In the genomic region with DNA sequence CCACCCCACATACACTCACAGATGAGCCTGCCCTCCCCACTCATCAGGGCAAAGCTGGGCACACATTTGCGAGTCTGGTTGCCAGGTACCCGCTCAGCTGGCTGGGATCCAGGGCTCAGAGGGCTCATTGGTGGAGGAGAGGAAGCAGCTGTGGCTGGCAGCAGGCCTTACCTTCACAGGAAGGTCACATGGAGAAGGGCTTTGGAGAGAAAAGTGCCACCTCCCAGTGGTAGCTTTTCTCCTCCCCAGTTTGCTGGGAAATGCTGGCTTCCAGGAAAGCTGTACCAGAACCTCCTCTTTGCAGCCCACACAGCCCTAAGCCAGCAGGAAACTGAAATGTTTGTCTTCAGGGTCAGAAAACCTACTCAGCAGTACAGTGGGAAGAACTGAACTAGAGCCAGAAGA, we compare ENCODE assay signal across 2 cellular contexts.
TF ChIP-seq lines count a peak whose summit lies in the region.

No MANE protein-coding gene starts in this region.

TF ChIP-seq in liver, 16 proteins besides CTCF, POLR2A, EP300 and RAD21 (continued from another document):
- TF ChIP-seq EGR1 (IDR thresholded peaks at IDR 0.05; ENCODE audit: low read depth in 2 of 2): peak in 1 of 2 donors; percentile 73
- TF ChIP-seq ZBTB33 (IDR thresholded peaks at IDR 0.05): no peak
- TF ChIP-seq TAF1 (conservative IDR thresholded peaks at IDR 0.05): no peak
- TF ChIP-seq, protein P1, sequence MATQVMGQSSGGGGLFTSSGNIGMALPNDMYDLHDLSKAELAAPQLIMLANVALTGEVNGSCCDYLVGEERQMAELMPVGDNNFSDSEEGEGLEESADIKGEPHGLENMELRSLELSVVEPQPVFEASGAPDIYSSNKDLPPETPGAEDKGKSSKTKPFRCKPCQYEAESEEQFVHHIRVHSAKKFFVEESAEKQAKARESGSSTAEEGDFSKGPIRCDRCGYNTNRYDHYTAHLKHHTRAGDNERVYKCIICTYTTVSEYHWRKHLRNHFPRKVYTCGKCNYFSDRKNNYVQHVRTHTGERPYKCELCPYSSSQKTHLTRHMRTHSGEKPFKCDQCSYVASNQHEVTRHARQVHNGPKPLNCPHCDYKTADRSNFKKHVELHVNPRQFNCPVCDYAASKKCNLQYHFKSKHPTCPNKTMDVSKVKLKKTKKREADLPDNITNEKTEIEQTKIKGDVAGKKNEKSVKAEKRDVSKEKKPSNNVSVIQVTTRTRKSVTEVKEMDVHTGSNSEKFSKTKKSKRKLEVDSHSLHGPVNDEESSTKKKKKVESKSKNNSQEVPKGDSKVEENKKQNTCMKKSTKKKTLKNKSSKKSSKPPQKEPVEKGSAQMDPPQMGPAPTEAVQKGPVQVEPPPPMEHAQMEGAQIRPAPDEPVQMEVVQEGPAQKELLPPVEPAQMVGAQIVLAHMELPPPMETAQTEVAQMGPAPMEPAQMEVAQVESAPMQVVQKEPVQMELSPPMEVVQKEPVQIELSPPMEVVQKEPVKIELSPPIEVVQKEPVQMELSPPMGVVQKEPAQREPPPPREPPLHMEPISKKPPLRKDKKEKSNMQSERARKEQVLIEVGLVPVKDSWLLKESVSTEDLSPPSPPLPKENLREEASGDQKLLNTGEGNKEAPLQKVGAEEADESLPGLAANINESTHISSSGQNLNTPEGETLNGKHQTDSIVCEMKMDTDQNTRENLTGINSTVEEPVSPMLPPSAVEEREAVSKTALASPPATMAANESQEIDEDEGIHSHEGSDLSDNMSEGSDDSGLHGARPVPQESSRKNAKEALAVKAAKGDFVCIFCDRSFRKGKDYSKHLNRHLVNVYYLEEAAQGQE (IDR thresholded peaks at IDR 0.05): no peak
- peak; percentile 27 for TF ChIP-seq NR2F2 (IDR thresholded peaks at IDR 0.05)
- TF ChIP-seq FOXA2 (IDR thresholded peaks at IDR 0.05): no peak
- peak in 1 of 2 donors; percentile 37 for TF ChIP-seq GABPA (IDR thresholded peaks at IDR 0.05 in 1 of 2, conservative IDR thresholded peaks at IDR 0.05 in 1 of 2)
- peak in 1 of 2 donors; percentile 41 for TF ChIP-seq HNF4A (conservative IDR thresholded peaks at IDR 0.05)
- TF ChIP-seq ATF3 (IDR thresholded peaks at IDR 0.05): no peak
- no peak for TF ChIP-seq YY1 (IDR thresholded peaks at IDR 0.05)
- no peak for TF ChIP-seq SP1 (IDR thresholded peaks at IDR 0.05)
- peak in 1 of 2 donors; percentile 56 for TF ChIP-seq RXRA (IDR thresholded peaks at IDR 0.05)
- TF ChIP-seq, protein P2, sequence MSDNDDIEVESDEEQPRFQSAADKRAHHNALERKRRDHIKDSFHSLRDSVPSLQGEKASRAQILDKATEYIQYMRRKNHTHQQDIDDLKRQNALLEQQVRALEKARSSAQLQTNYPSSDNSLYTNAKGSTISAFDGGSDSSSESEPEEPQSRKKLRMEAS (IDR thresholded peaks at IDR 0.05): no peak

TF ChIP-seq in HepG2, 621 proteins besides CTCF, POLR2A, EP300 and RAD21 (continued from another document):
- TF ChIP-seq GPBP1L1 (CRISPR knock-in tag; IDR thresholded peaks at IDR 0.05) (no peak), ZNF280B (CRISPR knock-in tag; IDR thresholded peaks at IDR 0.05; ENCODE audit: borderline replicate concordance) (no peak), EEA1 (CRISPR knock-in tag; IDR thresholded peaks at IDR 0.05; ENCODE audit: borderline replicate concordance) (no peak), ZNF513 (CRISPR knock-in tag; conservative IDR thresholded peaks at IDR 0.05) (no peak), SMC3 (IDR thresholded peaks at IDR 0.05; ENCODE audit: low read length) (no peak), ZNF143 (CRISPR knock-in tag; IDR thresholded peaks at IDR 0.05) (no peak), MXI1 (IDR thresholded peaks at IDR 0.05; ENCODE audit: borderline replicate concordance, low read depth, low read length) (no peak), CBX5 (CRISPR knock-in tag; IDR thresholded peaks at IDR 0.05; ENCODE audit: borderline replicate concordance) (no peak)
- TF ChIP-seq, protein P3, sequence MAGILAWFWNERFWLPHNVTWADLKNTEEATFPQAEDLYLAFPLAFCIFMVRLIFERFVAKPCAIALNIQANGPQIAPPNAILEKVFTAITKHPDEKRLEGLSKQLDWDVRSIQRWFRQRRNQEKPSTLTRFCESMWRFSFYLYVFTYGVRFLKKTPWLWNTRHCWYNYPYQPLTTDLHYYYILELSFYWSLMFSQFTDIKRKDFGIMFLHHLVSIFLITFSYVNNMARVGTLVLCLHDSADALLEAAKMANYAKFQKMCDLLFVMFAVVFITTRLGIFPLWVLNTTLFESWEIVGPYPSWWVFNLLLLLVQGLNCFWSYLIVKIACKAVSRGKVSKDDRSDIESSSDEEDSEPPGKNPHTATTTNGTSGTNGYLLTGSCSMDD (CRISPR knock-in tag; IDR thresholded peaks at IDR 0.05): no peak
- TF ChIP-seq, protein P4, sequence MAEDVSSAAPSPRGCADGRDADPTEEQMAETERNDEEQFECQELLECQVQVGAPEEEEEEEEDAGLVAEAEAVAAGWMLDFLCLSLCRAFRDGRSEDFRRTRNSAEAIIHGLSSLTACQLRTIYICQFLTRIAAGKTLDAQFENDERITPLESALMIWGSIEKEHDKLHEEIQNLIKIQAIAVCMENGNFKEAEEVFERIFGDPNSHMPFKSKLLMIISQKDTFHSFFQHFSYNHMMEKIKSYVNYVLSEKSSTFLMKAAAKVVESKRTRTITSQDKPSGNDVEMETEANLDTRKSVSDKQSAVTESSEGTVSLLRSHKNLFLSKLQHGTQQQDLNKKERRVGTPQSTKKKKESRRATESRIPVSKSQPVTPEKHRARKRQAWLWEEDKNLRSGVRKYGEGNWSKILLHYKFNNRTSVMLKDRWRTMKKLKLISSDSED (CRISPR knock-in tag; IDR thresholded peaks at IDR 0.05): no peak
